16 cellular contexts compared by ENCODE assay signal in the genomic region with DNA sequence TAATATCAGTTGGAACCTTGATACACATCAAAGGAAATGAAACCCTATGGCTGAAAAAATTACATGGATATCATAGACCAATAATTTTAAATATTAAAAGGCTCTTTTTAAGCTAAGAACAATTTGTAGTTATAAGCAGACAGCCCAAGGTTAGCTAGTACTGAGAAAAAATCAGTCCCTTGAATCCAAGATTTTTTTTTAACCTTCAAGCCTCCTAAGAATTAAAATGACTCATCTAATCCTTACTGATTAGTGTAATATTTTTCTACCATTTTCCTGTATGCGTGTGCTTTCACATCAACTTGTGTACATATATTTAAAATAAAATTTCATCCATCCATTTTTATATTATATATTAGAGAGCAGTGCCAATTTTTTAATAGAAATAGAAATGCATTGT.
DNase-seq lines count a peak whose midpoint lies in the region; ATAC-seq and TF ChIP-seq lines count a peak whose summit lies in the region.
"Had no signal": no experiment of that assay in that cellular context is flagged by ENCODE, and none has a peak within 500 bp of the region (broad histone marks: within the 10 kb centered on the region; RNA-seq: fewer than 3 reads in every experiment).

No MANE protein-coding gene starts in this region.

- H3K9ac ChIP-seq in IMR-90 (ENCODE audit: low read depth, low read length) (no peak overlapping the region), fibroblast of lung (ENCODE audit: insufficient read depth, low read length) (no peak overlapping the region), smooth muscle cell (ENCODE audit: low read depth) (no peak overlapping the region)

- H2BK5ac ChIP-seq in IMR-90 (ENCODE audit: low read depth, low read length, poor library complexity, severe bottlenecking): no peak overlapping the region

- H4K8ac ChIP-seq in IMR-90 (ENCODE audit: low read depth in 2 of 2, low read length in 2 of 2): no peak overlapping the region

- in situ Hi-C loops in IMR-90 (cut with MboI; ENCODE audit: low sequenced_read_pairs) (no loop called here), GM13977 (cut with MboI; ENCODE audit: low pct_unique_long_range_greater_than_20kb, low sequenced_read_pairs, unreplicated experiment) (no loop called here)

- POLR2A ChIA-PET in IMR-90 (lab: Charles Lee; ENCODE audit: unreplicated experiment) (no interaction called here), PC-9 (lab: Charles Lee; ENCODE audit: unreplicated experiment) (no interaction called here)

- H4K5ac ChIP-seq in IMR-90 (ENCODE audit: low read depth, low read length): no peak overlapping the region

- H3K4me3 ChIP-seq in IMR-90 (ENCODE audit: insufficient read depth, low read depth, low read length) (no peak overlapping the region), PC-9 (no peak overlapping the region), fibroblast of lung (replicated peaks in 1 of 4; ENCODE audit: control extremely low read depth in 1 of 4, insufficient read depth in 1 of 4, low read depth in 3 of 4, low read length in 4 of 4) (no peak overlapping the region), smooth muscle cell (no peak overlapping the region)
- H3K4me3 ChIP-seq: GM23338 had no signal

- no peak overlapping the region for H2BK20ac ChIP-seq in IMR-90 (ENCODE audit: low read depth, low read length)

- H3F3A ChIP-seq in PC-9 (ENCODE audit: insufficient read depth, low read depth) (no peaks in the 10 kb centered on the region), smooth muscle cell (ENCODE audit: low read depth) (no peaks in the 10 kb centered on the region)

- H3K9me1 ChIP-seq in IMR-90 (ENCODE audit: insufficient read depth, low read length): no peaks in the 10 kb centered on the region

- H4K20me1 ChIP-seq in IMR-90 (ENCODE audit: insufficient read depth, low read length) (no peaks in the 10 kb centered on the region), PC-9 (ENCODE audit: insufficient read depth) (no peaks in the 10 kb centered on the region), fibroblast of lung (ENCODE audit: control insufficient read depth, extremely low read depth, insufficient read depth, low read length) (no peaks in the 10 kb centered on the region), smooth muscle cell (ENCODE audit: low read depth) (no peaks in the 10 kb centered on the region)

- H3K4me1 ChIP-seq in IMR-90 (ENCODE audit: control insufficient read depth, insufficient read depth, low read length) (no peaks in the 10 kb centered on the region), PC-9 (replicated peaks; ENCODE audit: insufficient read depth) (no peaks in the 10 kb centered on the region), fibroblast of lung (ENCODE audit: control insufficient read depth, extremely low read depth, insufficient read depth, low read length) (no peaks in the 10 kb centered on the region), smooth muscle cell (ENCODE audit: low read depth) (no peaks in the 10 kb centered on the region)

- H2AK9ac ChIP-seq in IMR-90 (replicated peaks; ENCODE audit: low read depth, low read length, poor library complexity): no peak overlapping the region

- no peak overlapping the region for H3K23ac ChIP-seq in IMR-90 (ENCODE audit: low read depth, low read length)

- TF ChIP-seq POLR2A in IMR-90 (IDR thresholded peaks at IDR 0.05; ENCODE audit: low read depth, low read length): no peak

- CTCF ChIA-PET in IMR-90 (lab: Yijun Ruan, JAX) (no interaction called here), PC-9 (lab: Charles Lee) (no interaction called here)

- no peak overlapping the region for H4K91ac ChIP-seq in IMR-90 (ENCODE audit: insufficient read depth, low read depth, low read length)

- H2BK15ac ChIP-seq in IMR-90 (ENCODE audit: low read depth, low read length): no peak overlapping the region

- H3K27ac ChIP-seq in IMR-90 (ENCODE audit: insufficient read depth, low read length) (no peak overlapping the region), PC-9 (no peak overlapping the region), fibroblast of lung (ENCODE audit: insufficient read depth, low read length) (no peak overlapping the region), smooth muscle cell (ENCODE audit: low read depth) (no peak overlapping the region)

- H3K27me3 ChIP-seq in IMR-90 (ENCODE audit: control insufficient read depth, insufficient read depth, low read length): no peaks in the 10 kb centered on the region
- H3K27me3 ChIP-seq in PC-9 (ENCODE audit: insufficient read depth, low read depth): no peaks in the 10 kb centered on the region
- no peaks in the 10 kb centered on the region for H3K27me3 ChIP-seq in fibroblast of lung (ENCODE audit: control insufficient read depth, insufficient read depth, low read length)
- H3K27me3 ChIP-seq in smooth muscle cell (ENCODE audit: low read depth): no peaks in the 10 kb centered on the region

- ATAC-seq in IMR-90 (ENCODE audit: low read depth) (no peak), GM21825 (IDR thresholded peaks at IDR 0.05; ENCODE audit: unreplicated experiment) (no peak)
- ATAC-seq: GM23338 had no signal

- no peak overlapping the region for H3K14ac ChIP-seq in IMR-90 (replicated peaks; ENCODE audit: low read depth, low read length)

- no peak overlapping the region for H3K18ac ChIP-seq in IMR-90 (ENCODE audit: low read depth, low read length)

- H3K4ac ChIP-seq in IMR-90 (ENCODE audit: low read depth, low read length): no peak overlapping the region

- H3K9me2 ChIP-seq in PC-9 (ENCODE audit: insufficient read depth): no peaks in the 10 kb centered on the region

- H3K36me3 ChIP-seq in IMR-90 (ENCODE audit: control insufficient read depth, insufficient read depth, low read length) (no peaks in the 10 kb centered on the region), PC-9 (ENCODE audit: low read depth) (no peaks in the 10 kb centered on the region), fibroblast of lung (ENCODE audit: control insufficient read depth, insufficient read depth, low read length) (no peaks in the 10 kb centered on the region), smooth muscle cell (ENCODE audit: low read depth) (no peaks in the 10 kb centered on the region)

- no peak overlapping the region for H3K56ac ChIP-seq in IMR-90 (ENCODE audit: extremely low read depth, insufficient read depth, low read length)

- WGBS in IMR-90 (ENCODE audit: extremely low coverage in 2 of 2, insufficient read length in 1 of 2), 2 experiments: no CpG with 5 or more reads among the region's 1 CpG
- WGBS in smooth muscle cell (ENCODE audit: low lambda C conversion rate): 55% methylated on average over 1 of the region's 1 CpG

- H3K79me1 ChIP-seq in IMR-90 (ENCODE audit: low read depth in 1 of 2, low read length in 2 of 2): no peaks in the 10 kb centered on the region

- no peaks in the 10 kb centered on the region for H3K79me2 ChIP-seq in PC-9 (ENCODE audit: low read depth)
- no peaks in the 10 kb centered on the region for H3K79me2 ChIP-seq in fibroblast of lung (ENCODE audit: control insufficient read depth, insufficient read depth, low read length)
- H3K79me2 ChIP-seq in smooth muscle cell (ENCODE audit: low read depth): no peaks in the 10 kb centered on the region

- H2BK120ac ChIP-seq in IMR-90 (ENCODE audit: low read depth, low read length): no peak overlapping the region

- no peak for TF ChIP-seq RAD21 in IMR-90 (IDR thresholded peaks at IDR 0.05; ENCODE audit: low read length)

- TF ChIP-seq CTCF in IMR-90 (conservative IDR thresholded peaks at IDR 0.05; ENCODE audit: low read depth, low read length): no peak
- TF ChIP-seq CTCF in PC-9 (conservative IDR thresholded peaks at IDR 0.05): no peak
- TF ChIP-seq CTCF in fibroblast of lung (conservative IDR thresholded peaks at IDR 0.05 in 1 of 2, IDR thresholded peaks at IDR 0.05 in 1 of 2; ENCODE audit: low read depth in 1 of 2, low read length in 2 of 2): no peak
- no peak for TF ChIP-seq CTCF in smooth muscle cell (IDR thresholded peaks at IDR 0.05; ENCODE audit: borderline replicate concordance, insufficient read depth, poor library complexity, severe bottlenecking)
- TF ChIP-seq CTCF in GM13977 (IDR thresholded peaks at IDR 0.05; ENCODE audit: extremely low read depth, insufficient read depth, missing control alignments): no peak

- H3K9me3 ChIP-seq in IMR-90 (ENCODE audit: control insufficient read depth, insufficient read depth, low read length) (no peaks in the 10 kb centered on the region), PC-9 (ENCODE audit: insufficient read depth, low read depth) (no peaks in the 10 kb centered on the region), fibroblast of lung (ENCODE audit: control insufficient read depth, insufficient read depth, low read depth, low read length) (no peaks in the 10 kb centered on the region), smooth muscle cell (replicated peaks; ENCODE audit: low read depth) (no peaks in the 10 kb centered on the region)

- H2AK5ac ChIP-seq in IMR-90 (ENCODE audit: low read depth, low read length): no peak overlapping the region

- no peak overlapping the region for H3K4me2 ChIP-seq in IMR-90 (ENCODE audit: low read depth, low read length)
- 0 out of 2 replicates have a peak overlapping the region, but pooled peaks have one; percentile 24 for H3K4me2 ChIP-seq in PC-9
- H3K4me2 ChIP-seq in fibroblast of lung (ENCODE audit: extremely low read depth, insufficient read depth, low read length): peak overlapping the region; percentile 5
- no peak overlapping the region for H3K4me2 ChIP-seq in smooth muscle cell
- H3K4me2 ChIP-seq: GM23338 had no signal

- dilution Hi-C loops in IMR-90 (cut with HindIII; ENCODE audit: low sequenced_read_pairs, unreplicated experiment): no loop called here

- DNase-seq in IMR-90 (peak; percentile 17), PC-9 (no peak), fibroblast of lung (ENCODE audit: low read depth in 2 of 2) (no peak), smooth muscle cell (lab: John Stamatoyannopoulos, UW; ENCODE audit: unreplicated experiment) (no peak), NCI-H1048 (lab: John Stamatoyannopoulos, UW) (no peak), GM13977 (ENCODE audit: low spot score) (no peak)
- DNase-seq: ACHN, AML-193, KG1, NCI-H1092, NCI-H146, NCI-H2081 treated with DMSO at 0.1 percent for 48 hours, NCI-H510A treated with DMSO at 0.1 percent for 48 hours, SHP77 treated with DMSO at 0.1 percent for 48 hours had no signal

- H2AFZ ChIP-seq in IMR-90 (replicated peaks; ENCODE audit: low read length, poor library complexity) (no peak overlapping the region), PC-9 (peak overlapping the region; percentile 63; the same call in 1 of the 2 replicates), fibroblast of lung (ENCODE audit: low read length) (peak overlapping the region; percentile 3), smooth muscle cell (ENCODE audit: low read depth) (peak overlapping the region; percentile 54)
- H2AFZ ChIP-seq: GM23338 had no signal

- intact Hi-C loops in IMR-90 (cut with micrococcal nuclease) (no loop called here), PC-9 (cut with micrococcal nuclease; ENCODE audit: unreplicated experiment) (no loop called here)

- no TSS peak for BruUV-seq in IMR-90 (replicated peaks; lab: Mats Ljungman, UMichigan)
- no TSS peak for BruUV-seq in PC-9 (replicated peaks; lab: Mats Ljungman, UMichigan)

TF ChIP-seq in IMR-90, 13 proteins besides CTCF, POLR2A, EP300 and RAD21 (continues in another document):
- TF ChIP-seq MXI1 (IDR thresholded peaks at IDR 0.05; ENCODE audit: borderline replicate concordance, low read depth, low read length) (no peak), RCOR1 (IDR thresholded peaks at IDR 0.05; ENCODE audit: insufficient replicate concordance, low read length) (no peak)

Comparison
In these comparisons a context has a peak if more than half of its experiments do, and no peak if none do; other contexts are left out.
1. H3K4me2 ChIP-seq: peak in PC-9 (single experiment) and fibroblast of lung (single experiment); none in IMR-90 (single experiment) and smooth muscle cell (single experiment).